ENCODE assay signal across 13 cellular contexts in genomic region chr3:120568624-120569023, GRCh38. TPM values are rescaled to one million over a fixed set of nuclear protein-coding genes. Genes with fewer than 3 reads are reported as not detected.
DNase-seq lines count a peak whose midpoint lies in the region; TF ChIP-seq lines count a peak whose summit lies in the region.
"Had no signal": no experiment of that assay in that cellular context is flagged by ENCODE, and none has a peak within 500 bp of the region (broad histone marks: within the 10 kb centered on the region; RNA-seq: fewer than 3 reads in every experiment).

No MANE protein-coding gene starts in this region.

- no peak overlapping the region for H3K9ac ChIP-seq in mesendoderm (ENCODE audit: low read length)

- no peak overlapping the region for H3K4me2 ChIP-seq in mesendoderm (ENCODE audit: low read length)

- H3K4me3 ChIP-seq in choroid plexus epithelial cell (ENCODE audit: low read depth, low read length): no peak overlapping the region
- H3K4me3 ChIP-seq in mesendoderm (ENCODE audit: low read length): no peak overlapping the region
- H3K4me3 ChIP-seq: stomach had no signal

- no peaks in the 10 kb centered on the region for H3K36me3 ChIP-seq in mesendoderm (ENCODE audit: control insufficient read depth, insufficient read depth, low read length)
- H3K36me3 ChIP-seq: stomach had no signal

- H3K4me3 Mint-ChIP-seq in immature natural killer cell: no peak overlapping the region
- H3K4me3 Mint-ChIP-seq: T-helper 2 cell treated with Interferon-gamma antibody and Interleukin-4, amounts not matched to agents 5 μg/mL and 100 μg/mL, for 36 hours had no signal

- peaks cover 0 to 4% (median 2%) of the 10 kb centered on the region in 3 donors for H3K27me3 Mint-ChIP-seq in immature natural killer cell (ENCODE audit: low read depth in 3 of 3)

- H3K36me3 Mint-ChIP-seq in immature natural killer cell: no peaks in the 10 kb centered on the region

- H3K4ac ChIP-seq in mesendoderm (ENCODE audit: low read depth, low read length): no peak overlapping the region

- no peaks in the 10 kb centered on the region for H3K9me3 Mint-ChIP-seq in immature natural killer cell
- H3K9me3 Mint-ChIP-seq: T-helper 2 cell treated with Interferon-gamma antibody and Interleukin-4, amounts not matched to agents 5 μg/mL and 100 μg/mL, for 36 hours had no signal

- DNase-seq in EH (ENCODE audit: low read depth): peak; percentile 49
- DNase-seq in OCI-M1 (lab: John Stamatoyannopoulos, UW): peak; percentile 75
- DNase-seq in choroid plexus epithelial cell (ENCODE audit: low read depth): peak; percentile 43
- peak; percentile 54 for DNase-seq in mesendoderm
- no peak for DNase-seq in AG20443 (ENCODE audit: low spot score)
- DNase-seq in GM19240 (ENCODE audit: insufficient read length, low spot score): no peak
- DNase-seq in activated CD4-positive, alpha-beta T cell treated with anti-CD3 and anti-CD28 coated beads for 4 hours: no peak
- DNase-seq in immature natural killer cell: no peak
- DNase-seq: activated CD4-positive, alpha-beta T cell treated with anti-CD3 and anti-CD28 coated beads, Interleukin-2, amount 50 U/mL, for 4 hours; foreskin melanocyte; NCI-H1930; stomach had no signal

- H3K18ac ChIP-seq in mesendoderm (ENCODE audit: low read length): no peak overlapping the region

- no peak overlapping the region for H2AK5ac ChIP-seq in mesendoderm (ENCODE audit: low read length)

- H3K27me3 ChIP-seq in mesendoderm (ENCODE audit: insufficient read depth, low read length, poor library complexity): no peaks in the 10 kb centered on the region
- H3K27me3 ChIP-seq: stomach had no signal

- no CpG with 5 or more reads among the region's 3 CpGs for WGBS in mesendoderm (ENCODE audit: extremely low coverage, insufficient coverage, low lambda C conversion rate)

- no peaks in the 10 kb centered on the region for H3K4me1 ChIP-seq in mesendoderm (ENCODE audit: control insufficient read depth, low read depth, low read length)

- H3K79me1 ChIP-seq in mesendoderm (ENCODE audit: low read length): no peaks in the 10 kb centered on the region

- H2BK5ac ChIP-seq in mesendoderm (ENCODE audit: low read length): no peak overlapping the region

- no peaks in the 10 kb centered on the region for H3K79me2 ChIP-seq in mesendoderm (ENCODE audit: control insufficient read depth, insufficient read depth, low read length)

- no peaks in the 10 kb centered on the region for H3K4me1 Mint-ChIP-seq in immature natural killer cell

- no peak overlapping the region for H3K27ac ChIP-seq in mesendoderm (ENCODE audit: low read depth, low read length)

- H2BK120ac ChIP-seq in mesendoderm (ENCODE audit: low read depth, low read length): no peak overlapping the region

- H4K8ac ChIP-seq in mesendoderm (ENCODE audit: low read depth, low read length): no peak overlapping the region

- H3K27ac Mint-ChIP-seq in immature natural killer cell: no peak overlapping the region
- H3K27ac Mint-ChIP-seq: T-helper 2 cell treated with Interferon-gamma antibody and Interleukin-4, amounts not matched to agents 5 μg/mL and 100 μg/mL, for 36 hours had no signal

- H2BK15ac ChIP-seq in mesendoderm (replicated peaks; ENCODE audit: low read depth): no peak overlapping the region

- H3K56ac ChIP-seq in mesendoderm (ENCODE audit: low read length): no peak overlapping the region

- no peak for TF ChIP-seq CTCF in choroid plexus epithelial cell (conservative IDR thresholded peaks at IDR 0.05; ENCODE audit: low read depth, low read length)

- no peak overlapping the region for H4K5ac ChIP-seq in mesendoderm (ENCODE audit: low read length)

- no peak overlapping the region for H3K23ac ChIP-seq in mesendoderm (ENCODE audit: low read length)

RNA-seq across cellular contexts. Expression of gene NDUFB4, which starts 27.5 kb away (rescaled TPM):
- 470 TPM for polyA plus RNA-seq in mesendoderm (2013, experiment 1 of 2)
- polyA plus RNA-seq in mesendoderm (2013, experiment 2 of 2): 483 TPM
- 100 to 1,000 TPM; 202 to 231 (median 217) TPM for polyA plus RNA-seq in immature natural killer cell

Comparison
In these comparisons a context has a peak if more than half of its experiments do, and no peak if none do; other contexts are left out.
1. DNase-seq: peak in EH (single experiment), OCI-M1 (single experiment), choroid plexus epithelial cell (single experiment) and mesendoderm (single experiment); none in AG20443 (single experiment), GM19240 (single experiment), activated CD4-positive, alpha-beta T cell treated with anti-CD3 and anti-CD28 coated beads for 4 hours (0 of 2) and immature natural killer cell (0 of 3).